ENCODE assay signal across 1 cellular context in the genomic region with DNA sequence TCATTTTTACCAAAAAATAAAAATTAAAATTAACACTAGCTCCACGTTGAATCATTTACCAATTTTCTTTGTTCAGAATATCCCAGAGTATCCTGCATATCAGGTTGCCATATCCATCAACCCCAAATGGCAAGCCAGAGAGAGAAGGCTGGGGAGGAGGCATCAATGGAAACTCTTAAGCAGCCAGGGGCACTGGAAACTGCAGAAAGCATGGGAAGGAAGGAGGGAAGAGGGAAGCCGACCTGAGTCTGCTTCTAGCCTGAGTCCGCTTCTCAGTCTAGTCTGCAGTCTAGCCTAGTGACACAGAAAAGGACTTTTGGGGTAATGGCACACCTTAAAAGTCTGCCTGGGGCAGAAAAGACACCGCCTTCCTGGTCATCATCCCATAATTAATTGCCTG.
TF ChIP-seq lines count a peak whose summit lies in the region.

No MANE protein-coding gene starts in this region.

TF ChIP-seq in K562, 482 proteins besides CTCF, POLR2A, EP300 and RAD21 (continued from another document):
- TF ChIP-seq, protein P1, sequence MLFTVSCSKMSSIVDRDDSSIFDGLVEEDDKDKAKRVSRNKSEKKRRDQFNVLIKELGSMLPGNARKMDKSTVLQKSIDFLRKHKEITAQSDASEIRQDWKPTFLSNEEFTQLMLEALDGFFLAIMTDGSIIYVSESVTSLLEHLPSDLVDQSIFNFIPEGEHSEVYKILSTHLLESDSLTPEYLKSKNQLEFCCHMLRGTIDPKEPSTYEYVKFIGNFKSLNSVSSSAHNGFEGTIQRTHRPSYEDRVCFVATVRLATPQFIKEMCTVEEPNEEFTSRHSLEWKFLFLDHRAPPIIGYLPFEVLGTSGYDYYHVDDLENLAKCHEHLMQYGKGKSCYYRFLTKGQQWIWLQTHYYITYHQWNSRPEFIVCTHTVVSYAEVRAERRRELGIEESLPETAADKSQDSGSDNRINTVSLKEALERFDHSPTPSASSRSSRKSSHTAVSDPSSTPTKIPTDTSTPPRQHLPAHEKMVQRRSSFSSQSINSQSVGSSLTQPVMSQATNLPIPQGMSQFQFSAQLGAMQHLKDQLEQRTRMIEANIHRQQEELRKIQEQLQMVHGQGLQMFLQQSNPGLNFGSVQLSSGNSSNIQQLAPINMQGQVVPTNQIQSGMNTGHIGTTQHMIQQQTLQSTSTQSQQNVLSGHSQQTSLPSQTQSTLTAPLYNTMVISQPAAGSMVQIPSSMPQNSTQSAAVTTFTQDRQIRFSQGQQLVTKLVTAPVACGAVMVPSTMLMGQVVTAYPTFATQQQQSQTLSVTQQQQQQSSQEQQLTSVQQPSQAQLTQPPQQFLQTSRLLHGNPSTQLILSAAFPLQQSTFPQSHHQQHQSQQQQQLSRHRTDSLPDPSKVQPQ (CRISPR knock-in tag; IDR thresholded peaks at IDR 0.05; ENCODE audit: borderline replicate concordance): no peak
- no peak for TF ChIP-seq BRF1 (IDR thresholded peaks at IDR 0.05; ENCODE audit: borderline replicate concordance, extremely low read depth, insufficient read length)
- no peak for TF ChIP-seq TEAD4 (IDR thresholded peaks at IDR 0.05; ENCODE audit: low read length)
- TF ChIP-seq TEAD4 (CRISPR knock-in tag; IDR thresholded peaks at IDR 0.05; ENCODE audit: borderline replicate concordance): no peak
- TF ChIP-seq BRD4 (IDR thresholded peaks at IDR 0.05): no peak
- no peak for TF ChIP-seq C11orf30 (IDR thresholded peaks at IDR 0.05; ENCODE audit: low read depth)
- TF ChIP-seq, protein P2, sequence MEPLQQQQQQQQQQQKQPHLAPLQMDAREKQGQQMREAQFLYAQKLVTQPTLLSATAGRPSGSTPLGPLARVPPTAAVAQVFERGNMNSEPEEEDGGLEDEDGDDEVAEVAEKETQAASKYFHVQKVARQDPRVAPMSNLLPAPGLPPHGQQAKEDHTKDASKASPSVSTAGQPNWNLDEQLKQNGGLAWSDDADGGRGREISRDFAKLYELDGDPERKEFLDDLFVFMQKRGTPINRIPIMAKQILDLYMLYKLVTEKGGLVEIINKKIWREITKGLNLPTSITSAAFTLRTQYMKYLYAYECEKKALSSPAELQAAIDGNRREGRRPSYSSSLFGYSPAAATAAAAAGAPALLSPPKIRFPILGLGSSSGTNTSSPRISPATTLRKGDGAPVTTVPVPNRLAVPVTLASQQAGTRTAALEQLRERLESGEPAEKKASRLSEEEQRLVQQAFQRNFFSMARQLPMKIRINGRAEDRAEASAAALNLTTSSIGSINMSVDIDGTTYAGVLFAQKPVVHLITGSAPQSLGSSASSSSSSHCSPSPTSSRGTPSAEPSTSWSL (CRISPR knock-in tag; IDR thresholded peaks at IDR 0.05; ENCODE audit: borderline replicate concordance): no peak
- TF ChIP-seq, protein P3, sequence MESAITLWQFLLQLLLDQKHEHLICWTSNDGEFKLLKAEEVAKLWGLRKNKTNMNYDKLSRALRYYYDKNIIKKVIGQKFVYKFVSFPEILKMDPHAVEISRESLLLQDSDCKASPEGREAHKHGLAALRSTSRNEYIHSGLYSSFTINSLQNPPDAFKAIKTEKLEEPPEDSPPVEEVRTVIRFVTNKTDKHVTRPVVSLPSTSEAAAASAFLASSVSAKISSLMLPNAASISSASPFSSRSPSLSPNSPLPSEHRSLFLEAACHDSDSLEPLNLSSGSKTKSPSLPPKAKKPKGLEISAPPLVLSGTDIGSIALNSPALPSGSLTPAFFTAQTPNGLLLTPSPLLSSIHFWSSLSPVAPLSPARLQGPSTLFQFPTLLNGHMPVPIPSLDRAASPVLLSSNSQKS (CRISPR knock-in tag; IDR thresholded peaks at IDR 0.05): no peak
- no peak for TF ChIP-seq HDAC2 (IDR thresholded peaks at IDR 0.05)
- TF ChIP-seq MEIS2 (IDR thresholded peaks at IDR 0.05; ENCODE audit: partially characterized antibody): no peak
- TF ChIP-seq DNMT1 (IDR thresholded peaks at IDR 0.05): no peak
